12 cellular contexts compared by ENCODE assay signal in the genomic region with DNA sequence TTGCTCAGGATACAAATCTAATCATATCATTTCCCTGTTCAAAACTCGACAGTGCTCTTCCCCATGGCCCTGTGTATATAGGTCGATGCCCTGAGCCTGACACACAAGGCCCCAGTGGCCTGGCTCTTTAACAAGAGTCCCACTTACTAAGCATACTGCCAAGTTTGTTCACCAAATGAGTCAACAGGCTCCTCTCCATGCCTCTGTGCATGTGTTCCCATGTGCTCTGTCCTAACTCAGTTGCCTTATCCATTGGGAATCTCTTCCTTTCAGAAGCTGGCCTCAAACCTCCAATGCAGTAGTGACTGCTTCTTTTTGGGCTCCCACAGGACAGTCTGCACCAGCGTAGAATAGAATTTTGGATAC. TPM values are rescaled to one million over a fixed set of nuclear protein-coding genes. Genes with fewer than 3 reads are reported as not detected.
DNase-seq lines count a peak whose midpoint lies in the region; ATAC-seq and TF ChIP-seq lines count a peak whose summit lies in the region.
"Had no signal": no experiment of that assay in that cellular context is flagged by ENCODE, and none has a peak within 500 bp of the region (broad histone marks: within the 10 kb centered on the region; RNA-seq: fewer than 3 reads in every experiment).

No MANE protein-coding gene starts in this region.

- intact Hi-C loops in naive thymus-derived CD4-positive, alpha-beta T cell (cut with micrococcal nuclease): loop anchor here in 1 of 2 donors (2.0 kb wide), 1 partner anchor 18 kb away; a partner anchor contains a TSS

- H3K27ac ChIP-seq in naive thymus-derived CD4-positive, alpha-beta T cell (ENCODE audit: low read depth, low read length): no peak overlapping the region
- H3K27ac ChIP-seq: SK-N-MC had no signal

- H3K27me3 ChIP-seq in naive thymus-derived CD4-positive, alpha-beta T cell (ENCODE audit: control insufficient read depth in 2 of 2, insufficient read depth in 2 of 2, low read length in 2 of 2): no peaks in the 10 kb centered on the region

- no peaks in the 10 kb centered on the region for H3K36me3 Mint-ChIP-seq in HFFc6 (ENCODE audit: low read depth)
- no peaks in the 10 kb centered on the region for H3K36me3 Mint-ChIP-seq in activated naive CD8-positive, alpha-beta T cell
- H3K36me3 Mint-ChIP-seq in naive thymus-derived CD4-positive, alpha-beta T cell: peaks cover 0 to 2% (median 0%) of the 10 kb centered on the region in 5 donors

- TF ChIP-seq CTCF in HFFc6 (IDR thresholded peaks at IDR 0.05): no peak

- no peaks in the 10 kb centered on the region for H3K27me3 Mint-ChIP-seq in HFFc6 (ENCODE audit: insufficient read depth)
- H3K27me3 Mint-ChIP-seq in activated naive CD8-positive, alpha-beta T cell: no peaks in the 10 kb centered on the region
- no peaks in the 10 kb centered on the region for H3K27me3 Mint-ChIP-seq in naive thymus-derived CD4-positive, alpha-beta T cell

- H3K27ac Mint-ChIP-seq in HFFc6: peak overlapping the region; percentile 62
- H3K27ac Mint-ChIP-seq in activated naive CD8-positive, alpha-beta T cell: peak overlapping the region; percentile 91
- peak overlapping the region in 2 of 9 donors; percentile 3 to 75 for H3K27ac Mint-ChIP-seq in naive thymus-derived CD4-positive, alpha-beta T cell

- peak; percentile 27 for ATAC-seq in naive thymus-derived CD4-positive, alpha-beta T cell

- DNase-seq in EH (ENCODE audit: low read depth) (peak; percentile 50), HFFc6 (peak; percentile 3), NCI-H1694 (lab: John Stamatoyannopoulos, UW) (no peak), inferior parietal cortex (ENCODE audit: extremely low spot score) (no peak)
- no peak for DNase-seq in naive thymus-derived CD4-positive, alpha-beta T cell
- DNase-seq in stimulated activated CD4-positive, alpha-beta T cell treated with anti-CD3 and anti-CD28 coated beads, Interleukin-15, amount 100 ng/mL, for 24 hours: no peak
- DNase-seq: activated CD8-positive, alpha-beta memory T cell treated with anti-CD3 and anti-CD28 coated beads, Interleukin-2, amount 50 U/mL, for 4 hours; NCI-H1930 had no signal

- no peaks in the 10 kb centered on the region for H3K9me3 Mint-ChIP-seq in HFFc6
- no peaks in the 10 kb centered on the region for H3K9me3 Mint-ChIP-seq in activated naive CD8-positive, alpha-beta T cell (ENCODE audit: low read depth)
- H3K9me3 Mint-ChIP-seq in naive thymus-derived CD4-positive, alpha-beta T cell: no peaks in the 10 kb centered on the region

- no peak overlapping the region for H3K4me3 ChIP-seq in naive thymus-derived CD4-positive, alpha-beta T cell (ENCODE audit: low read length)
- H3K4me3 ChIP-seq: SK-N-MC had no signal

- CTCF ChIA-PET in naive thymus-derived CD4-positive, alpha-beta T cell (lab: Charles Lee): no interaction called here

- H3K4me3 Mint-ChIP-seq in HFFc6: 0 out of 2 replicates have a peak overlapping the region, but pooled peaks have one; percentile 22
- H3K4me3 Mint-ChIP-seq in activated naive CD8-positive, alpha-beta T cell: no peak overlapping the region
- H3K4me3 Mint-ChIP-seq in naive thymus-derived CD4-positive, alpha-beta T cell: no peak overlapping the region

- H3K4me1 Mint-ChIP-seq in HFFc6 (ENCODE audit: low read depth): no peaks in the 10 kb centered on the region
- H3K4me1 Mint-ChIP-seq in activated naive CD8-positive, alpha-beta T cell (ENCODE audit: low read depth): peaks cover 18% of the 10 kb centered on the region
- H3K4me1 Mint-ChIP-seq in naive thymus-derived CD4-positive, alpha-beta T cell: peaks cover 3 to 20% (median 18%) of the 10 kb centered on the region in 7 donors

- H3K9me3 ChIP-seq in naive thymus-derived CD4-positive, alpha-beta T cell (ENCODE audit: control insufficient read depth in 2 of 3, low read length in 3 of 3): no peaks in the 10 kb centered on the region

- peaks cover 15 to 26% of the 10 kb centered on the region in 2 donors for H3K4me1 ChIP-seq in naive thymus-derived CD4-positive, alpha-beta T cell (ENCODE audit: control insufficient read depth in 2 of 2, insufficient read depth in 2 of 2, low read length in 2 of 2)

- no peaks in the 10 kb centered on the region for H3K36me3 ChIP-seq in naive thymus-derived CD4-positive, alpha-beta T cell (ENCODE audit: control insufficient read depth in 2 of 3, insufficient read depth in 3 of 3, low read length in 3 of 3)

- POLR2A ChIA-PET in naive thymus-derived CD4-positive, alpha-beta T cell (lab: Charles Lee): interaction anchor here (1.1 kb wide), 1 partner anchor 14 kb away, joined by 4 read pairs; no protein-coding TSS in a partner anchor

RNA-seq across cellular contexts. Expression of a gene that starts 18.9 kb away (rescaled TPM):
- not detected for total RNA-seq in HFFc6 (2021; fragmentation: NEBNext Ultra II Directional; extraction: Animal tissue kit (Norgen Biotek cat#: 25700))
- total RNA-seq in naive thymus-derived CD4-positive, alpha-beta T cell: 10 to 100 TPM in 1 of 5 experiments, 1 to 10 TPM in 4; 1.1 to 70.5 (median 1.5) TPM
- polyA plus RNA-seq in naive thymus-derived CD4-positive, alpha-beta T cell: 1 to 10 TPM in 1 of 2 donors, under 1 TPM in 1; 0.84 to 1.5 TPM
- total RNA-seq: dermis microvascular lymphatic vessel endothelial cell, omental fat pad had no signal

RNA-seq across cellular contexts. Expression of a gene that starts 59.0 kb away (rescaled TPM):
- 1 to 10 TPM in 2 of 6 experiments, under 1 TPM in 4; 0.48 to 1.7 (median 0.82) TPM for total RNA-seq in HFFc6 (2021; fragmentation: NEBNext Ultra II Directional; extraction: Animal tissue kit (Norgen Biotek cat#: 25700))
- total RNA-seq in naive thymus-derived CD4-positive, alpha-beta T cell: 10 to 100 TPM in 2 of 5 experiments, 1 to 10 TPM in 3; 2.5 to 14.7 (median 6.4) TPM
- polyA plus RNA-seq in naive thymus-derived CD4-positive, alpha-beta T cell: under 1 TPM; 0.08 to 0.84 TPM

Comparison
In these comparisons a context has a peak if more than half of its experiments do, and no peak if none do; other contexts are left out.
1. DNase-seq: peak in EH (single experiment) and HFFc6 (single experiment); none in naive thymus-derived CD4-positive, alpha-beta T cell (0 of 9), stimulated activated CD4-positive, alpha-beta T cell treated with anti-CD3 and anti-CD28 coated beads, Interleukin-15, amount 100 ng/mL, for 24 hours (single experiment), NCI-H1694 (single experiment) and inferior parietal cortex (single experiment).